Comparison of ENCODE assay signal across 14 cellular contexts in genomic region chr3:18739098-18739431, GRCh38.
DNase-seq lines count a peak whose midpoint lies in the region; ATAC-seq lines count a peak whose summit lies in the region.
"Had no signal": no experiment of that assay in that cellular context is flagged by ENCODE, and none has a peak within 500 bp of the region (broad histone marks: within the 10 kb centered on the region; RNA-seq: fewer than 3 reads in every experiment).

No MANE protein-coding gene starts in this region.

- peak overlapping the region; percentile 5 for H3K4me3 Mint-ChIP-seq in activated CD4-positive, alpha-beta T cell treated with anti-CD3 and anti-CD28 coated beads for 36 hours
- peak overlapping the region in 1 of 3 donors; percentile 83 for H3K4me3 Mint-ChIP-seq in T-cell
- H3K4me3 Mint-ChIP-seq in naive thymus-derived CD8-positive, alpha-beta T cell: peak overlapping the region in 2 of 10 donors; percentile 37 to 39
- H3K4me3 Mint-ChIP-seq: brain had no signal

- CTCF ChIA-PET in activated CD4-positive, alpha-beta T cell treated with anti-CD3 and anti-CD28 coated beads for 36 hours (lab: Charles Lee): interaction anchor here (1.0 to 5.9 kb wide), 6 partner anchors 14 to 133 kb away, joined by 3 to 53 read pairs (median 10); no protein-coding TSS in a partner anchor
- CTCF ChIA-PET in T-cell (lab: Charles Lee): interaction anchor here (0.6 to 0.8 kb wide), 2 partner anchors 179 to 258 kb away, joined by 3 to 5 read pairs; no protein-coding TSS in a partner anchor

- no peaks in the 10 kb centered on the region for H3K27me3 Mint-ChIP-seq in activated CD4-positive, alpha-beta T cell treated with anti-CD3 and anti-CD28 coated beads for 36 hours
- no peaks in the 10 kb centered on the region for H3K27me3 Mint-ChIP-seq in T-cell
- H3K27me3 Mint-ChIP-seq in naive thymus-derived CD8-positive, alpha-beta T cell: no peaks in the 10 kb centered on the region
- H3K27me3 Mint-ChIP-seq: brain had no signal

- peaks cover 5% of the 10 kb centered on the region for H3K9me3 Mint-ChIP-seq in activated CD4-positive, alpha-beta T cell treated with anti-CD3 and anti-CD28 coated beads for 36 hours (ENCODE audit: low read depth)
- no peaks in the 10 kb centered on the region for H3K9me3 Mint-ChIP-seq in T-cell
- H3K9me3 Mint-ChIP-seq in naive thymus-derived CD8-positive, alpha-beta T cell: peaks cover 0 to 12% (median 0%) of the 10 kb centered on the region in 9 donors
- H3K9me3 Mint-ChIP-seq: brain had no signal

- H3K36me3 Mint-ChIP-seq in activated CD4-positive, alpha-beta T cell treated with anti-CD3 and anti-CD28 coated beads for 36 hours (ENCODE audit: low read depth): peaks cover 44% of the 10 kb centered on the region
- H3K36me3 Mint-ChIP-seq in T-cell: peaks cover 3% of the 10 kb centered on the region
- H3K36me3 Mint-ChIP-seq in naive thymus-derived CD8-positive, alpha-beta T cell: peaks cover 0 to 10% (median 0%) of the 10 kb centered on the region in 3 donors
- H3K36me3 Mint-ChIP-seq: brain had no signal

- DNase-seq in activated CD4-positive, alpha-beta T cell treated with anti-CD3 and anti-CD28 coated beads for 36 hours: no peak
- no peak for DNase-seq in activated CD4-positive, alpha-beta T cell treated with anti-CD3 and anti-CD28 coated beads, Interleukin-2, amount 50 U/mL, for 4 hours
- no peak for DNase-seq in T-cell
- no peak for DNase-seq in naive thymus-derived CD8-positive, alpha-beta T cell
- no peak for DNase-seq in NCI-H446 treated with DMSO at 0.1 percent for 48 hours (lab: John Stamatoyannopoulos, UW)
- no peak for DNase-seq in G401 (ENCODE audit: low spot score)
- DNase-seq: effector CD8-positive, alpha-beta T cell; GM23248; mesenchymal stem cell; NCI-H446; tibial artery had no signal

- intact Hi-C loops in activated CD4-positive, alpha-beta T cell treated with anti-CD3 and anti-CD28 coated beads for 36 hours (cut with DNase I, micrococcal nuclease): loop anchor here in 1 of 2 experiments (1.0 kb wide), 1 partner anchor 14 kb away; no protein-coding TSS in a partner anchor

- ATAC-seq in activated CD4-positive, alpha-beta T cell treated with anti-CD3 and anti-CD28 coated beads for 36 hours: peak; percentile 62
- ATAC-seq in HG02610 (IDR thresholded peaks at IDR 0.05; ENCODE audit: unreplicated experiment) (peak; percentile 36), T-cell (replicated peaks in 1 of 4) (no peak), HG03108 (IDR thresholded peaks at IDR 0.05; ENCODE audit: unreplicated experiment) (no peak)
- ATAC-seq in naive thymus-derived CD8-positive, alpha-beta T cell: no peak

- peaks cover 86% of the 10 kb centered on the region for H3K4me1 Mint-ChIP-seq in activated CD4-positive, alpha-beta T cell treated with anti-CD3 and anti-CD28 coated beads for 36 hours
- H3K4me1 Mint-ChIP-seq in T-cell: peaks cover 77 to 81% (median 77%) of the 10 kb centered on the region in 3 donors
- H3K4me1 Mint-ChIP-seq in naive thymus-derived CD8-positive, alpha-beta T cell: peaks cover 34 to 80% (median 75%) of the 10 kb centered on the region in 4 donors
- H3K4me1 Mint-ChIP-seq: brain had no signal

- in situ Hi-C loops in G401 (cut with HindIII; ENCODE audit: low sequenced_read_pairs): no loop called here

- POLR2A ChIA-PET in activated CD4-positive, alpha-beta T cell treated with anti-CD3 and anti-CD28 coated beads for 36 hours (lab: Charles Lee): interaction anchor here (0.6 to 4.4 kb wide), 17 partner anchors 9 to 600 kb away, joined by 3 to 66 read pairs (median 5); no protein-coding TSS in a partner anchor
- POLR2A ChIA-PET in T-cell (lab: Charles Lee): interaction anchor here in 1 of 2 donors (0.5 kb wide), 1 partner anchor 171 kb away, joined by 3 read pairs; no protein-coding TSS in a partner anchor
- POLR2A ChIA-PET in naive thymus-derived CD8-positive, alpha-beta T cell (lab: Charles Lee): interaction anchor here (13.6 kb wide), 1 partner anchor 11 kb away, joined by 102 read pairs; no protein-coding TSS in a partner anchor

- peak overlapping the region; percentile 94 for H3K27ac Mint-ChIP-seq in activated CD4-positive, alpha-beta T cell treated with anti-CD3 and anti-CD28 coated beads for 36 hours
- H3K27ac Mint-ChIP-seq in T-cell: peak overlapping the region; percentile 65 to 94
- peak overlapping the region in 9 of 10 donors; percentile 3 to 97 (median 55) for H3K27ac Mint-ChIP-seq in naive thymus-derived CD8-positive, alpha-beta T cell
- H3K27ac Mint-ChIP-seq: brain had no signal

Comparison
In these comparisons a context has a peak if more than half of its experiments do, and no peak if none do; other contexts are left out.
1. ATAC-seq: peak in activated CD4-positive, alpha-beta T cell treated with anti-CD3 and anti-CD28 coated beads for 36 hours (single experiment) and HG02610 (single experiment); none in T-cell (0 of 4), naive thymus-derived CD8-positive, alpha-beta T cell (0 of 2) and HG03108 (single experiment).
2. Peak in every context shown above with its lines, with median percentiles within 50 percentile points of each other: H3K27ac Mint-ChIP-seq.